Comparison of ENCODE assay signal across 8 cellular contexts in the genomic region with DNA sequence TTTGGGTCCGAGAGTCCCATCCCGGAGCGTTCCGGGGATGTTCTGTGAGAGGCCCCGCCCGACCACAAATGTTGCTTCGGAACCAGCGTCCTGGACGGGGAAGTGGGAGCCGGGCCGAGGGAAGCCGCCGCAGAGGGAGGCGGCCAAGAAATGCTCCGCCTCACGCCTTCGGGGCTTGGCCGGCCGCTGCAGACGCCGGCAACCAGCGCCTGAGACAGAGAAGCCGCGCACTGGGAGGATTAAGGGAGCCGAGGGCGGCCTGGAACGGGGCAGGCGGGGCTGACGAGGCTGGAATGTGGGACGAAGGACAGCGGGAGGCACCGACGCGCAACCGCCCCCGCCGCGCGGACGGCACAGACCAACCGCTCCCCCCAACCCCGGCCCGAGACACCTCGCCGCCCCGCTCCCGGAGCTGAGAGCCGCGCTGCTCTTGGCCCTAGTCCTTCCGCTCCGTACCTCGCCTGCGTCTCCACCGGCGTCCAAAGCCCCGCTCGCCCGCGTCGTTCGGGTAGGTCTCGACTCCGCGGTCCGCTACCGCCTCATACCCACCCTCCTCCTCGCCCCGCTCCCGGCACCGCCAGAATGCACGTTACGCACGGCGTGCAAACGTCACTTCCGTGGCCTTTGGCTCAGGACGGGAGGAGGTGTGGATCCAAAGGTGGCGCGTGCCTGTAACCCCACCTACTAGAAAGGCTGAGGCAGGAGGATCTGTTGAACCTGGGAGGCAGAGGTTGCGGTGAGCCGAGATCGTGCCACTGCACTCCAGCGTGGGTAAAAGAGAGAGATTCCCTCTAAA. TPM values are rescaled to one million over a fixed set of nuclear protein-coding genes. Genes with fewer than 3 reads are reported as not detected.
DNase-seq lines count a peak whose midpoint lies in the region; ATAC-seq and TF ChIP-seq lines count a peak whose summit lies in the region.

No MANE protein-coding gene starts in this region.

- intact Hi-C loops in right cardiac atrium (cut with DNase I) (no loop called here), uterus (cut with DNase I; ENCODE audit: low total_unique reads) (no loop called here)

- peak overlapping the region; percentile 94 for H3K4me3 Mint-ChIP-seq in T-helper 1 cell treated with Interleukin-12 subunit alpha and Interleukin-12 subunit beta and Interleukin-4 antibody, amounts not matched to agents 30 μg/mL and 1 μg/mL, for 36 hours

- no peaks in the 10 kb centered on the region for H3K9me3 Mint-ChIP-seq in T-helper 1 cell treated with Interleukin-12 subunit alpha and Interleukin-12 subunit beta and Interleukin-4 antibody, amounts not matched to agents 30 μg/mL and 1 μg/mL, for 36 hours

- H3K36me3 ChIP-seq in uterus: no peaks in the 10 kb centered on the region

- peaks cover 27% of the 10 kb centered on the region for H3K4me1 Mint-ChIP-seq in T-helper 1 cell treated with Interleukin-12 subunit alpha and Interleukin-12 subunit beta and Interleukin-4 antibody, amounts not matched to agents 30 μg/mL and 1 μg/mL, for 36 hours (ENCODE audit: low read depth)

- peak; percentile 79 to 97 for TF ChIP-seq POLR2A in uterus (IDR thresholded peaks at IDR 0.05)

- peaks cover 2% of the 10 kb centered on the region for H3K4me1 ChIP-seq in right cardiac atrium (ENCODE audit: control insufficient read depth, insufficient read depth, low read length)
- no peaks in the 10 kb centered on the region for H3K4me1 ChIP-seq in uterus

- TF ChIP-seq CTCF in GM13977 (IDR thresholded peaks at IDR 0.05; ENCODE audit: extremely low read depth, insufficient read depth, missing control alignments) (no peak), uterus (IDR thresholded peaks at IDR 0.05) (no peak)

- DNase-seq in GM13977 (ENCODE audit: low spot score) (peak; percentile 94), NCI-H1436 treated with DMSO at 0.1 percent for 48 hours (lab: John Stamatoyannopoulos, UW) (peak; percentile 54), right cardiac atrium (peak; percentile 93 to 96 (median 95)), pulmonary artery endothelial cell (ENCODE audit: low read depth, low spot score) (peak; percentile 58), uterus (peak; percentile 91)

- H3K27me3 ChIP-seq in right cardiac atrium (ENCODE audit: control insufficient read depth, insufficient read depth): no peaks in the 10 kb centered on the region
- H3K27me3 ChIP-seq in uterus: no peaks in the 10 kb centered on the region

- in situ Hi-C loops in GM13977 (cut with MboI; ENCODE audit: low pct_unique_long_range_greater_than_20kb, low sequenced_read_pairs, unreplicated experiment): no loop called here

- under 1% methylated on average over 83 of the region's 83 CpGs for WGBS in right cardiac atrium

- peak; percentile 97 for ATAC-seq in HG02852 (IDR thresholded peaks at IDR 0.05; ENCODE audit: unreplicated experiment)
- ATAC-seq in right cardiac atrium: peak; percentile 98

- peak overlapping the region; percentile 94 for H3K27ac Mint-ChIP-seq in T-helper 1 cell treated with Interleukin-12 subunit alpha and Interleukin-12 subunit beta and Interleukin-4 antibody, amounts not matched to agents 30 μg/mL and 1 μg/mL, for 36 hours

- H3K4me3 ChIP-seq in right cardiac atrium (ENCODE audit: low read length): peak overlapping the region; percentile 48
- H3K4me3 ChIP-seq in uterus: peak overlapping the region; percentile 55 to 97

- H3K27me3 Mint-ChIP-seq in T-helper 1 cell treated with Interleukin-12 subunit alpha and Interleukin-12 subunit beta and Interleukin-4 antibody, amounts not matched to agents 30 μg/mL and 1 μg/mL, for 36 hours (ENCODE audit: low read depth): no peaks in the 10 kb centered on the region

- H3K27ac ChIP-seq in angular gyrus (ENCODE audit: low read depth, low read length): peak overlapping the region; percentile 84
- H3K27ac ChIP-seq in right cardiac atrium (ENCODE audit: low read length): peak overlapping the region; percentile 5
- peak overlapping the region; percentile 85 to 98 for H3K27ac ChIP-seq in uterus

- no peaks in the 10 kb centered on the region for H3K9me3 ChIP-seq in right cardiac atrium (ENCODE audit: control insufficient read depth, low read length)
- no peaks in the 10 kb centered on the region for H3K9me3 ChIP-seq in uterus

- peaks cover 2% of the 10 kb centered on the region for H3K36me3 Mint-ChIP-seq in T-helper 1 cell treated with Interleukin-12 subunit alpha and Interleukin-12 subunit beta and Interleukin-4 antibody, amounts not matched to agents 30 μg/mL and 1 μg/mL, for 36 hours (ENCODE audit: low read depth)

RNA-seq across cellular contexts. Expression of gene KCTD7, which starts 36.7 kb away (rescaled TPM):
- 10 to 100 TPM in 2 of 4 donors, 1 to 10 TPM in 2; 5.9 to 13.2 (median 10.2) TPM for total RNA-seq in right cardiac atrium
- polyA plus RNA-seq in right cardiac atrium: 8.5 TPM
- total RNA-seq in pulmonary artery endothelial cell: 4.6 and 5.8 TPM in 2 replicates
- total RNA-seq in uterus: 10 to 100 TPM in 3 of 4 donors, 1 to 10 TPM in 1; 8.7 to 23.5 (median 17.8) TPM

Comparison
In these comparisons a context has a peak if more than half of its experiments do, and no peak if none do; other contexts are left out.
1. Peak in every context shown above with its lines: DNase-seq, ATAC-seq, H3K4me3 ChIP-seq and H3K27ac ChIP-seq.
2. H3K27ac ChIP-seq: peak in every context shown above with its lines; median percentile 92 in uterus; 84 in angular gyrus; 5 in right cardiac atrium.